Comparison of ENCODE assay signal across 18 cellular contexts in the genomic region with DNA sequence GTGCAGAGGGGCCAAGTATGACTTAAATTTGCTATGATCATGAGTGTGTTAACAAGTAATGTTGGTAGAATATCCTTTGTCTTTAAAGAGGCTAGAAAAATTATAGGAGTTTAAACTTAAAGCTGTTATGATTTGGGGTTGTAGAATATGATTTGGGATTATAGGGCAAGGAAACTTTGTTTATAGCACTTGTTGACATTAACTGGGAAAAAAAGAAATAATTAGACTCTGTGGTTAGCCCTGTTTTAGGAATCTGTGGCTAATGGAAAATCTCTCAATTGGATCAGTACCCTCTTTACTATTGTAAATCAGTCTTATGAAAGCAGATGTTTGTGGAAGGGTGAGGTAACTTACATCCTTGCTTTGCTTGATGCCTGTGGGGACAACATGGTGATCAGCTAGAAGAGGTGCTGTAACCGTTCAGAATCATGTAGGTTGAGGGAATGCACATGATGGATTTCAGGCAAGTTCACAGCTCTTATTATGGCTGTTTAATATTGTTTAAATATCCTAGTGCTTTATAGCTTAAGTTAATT. TPM values are rescaled to one million over a fixed set of nuclear protein-coding genes. Genes with fewer than 3 reads are reported as not detected.
A peak's percentile ranks its signal among the peaks of the same experiment; 100 is the strongest.
DNase-seq lines count a peak whose midpoint lies in the region; ATAC-seq, FAIRE-seq and TF ChIP-seq lines count a peak whose summit lies in the region.
"Had no signal": no experiment of that assay in that cellular context is flagged by ENCODE, and none has a peak within 500 bp of the region (broad histone marks: within the 10 kb centered on the region; RNA-seq: fewer than 3 reads in every experiment).

No MANE protein-coding gene starts in this region.

- no peak overlapping the region for H2BK120ac ChIP-seq in mesenchymal stem cell (ENCODE audit: low read depth, low read length)

- H3K27ac ChIP-seq in CD8-positive, alpha-beta T cell (ENCODE audit: low read depth, low read length) = no peak overlapping the region
- H3K27ac ChIP-seq in GM12878 (ENCODE audit: control insufficient read depth, insufficient read depth) = no peak overlapping the region
- no peak overlapping the region for H3K27ac ChIP-seq in mesenchymal stem cell (ENCODE audit: low read length, poor library complexity, severe bottlenecking)
- no peak overlapping the region for H3K27ac ChIP-seq in CD4-positive, alpha-beta T cell (ENCODE audit: low read depth, low read length)
- H3K27ac ChIP-seq: C4-2B had no signal

- no peak overlapping the region for H3K4me2 ChIP-seq in GM12878 (ENCODE audit: control insufficient read depth, insufficient read depth)
- H3K4me2 ChIP-seq in mesenchymal stem cell (ENCODE audit: low read length, poor library complexity, severe bottlenecking) = no peak overlapping the region

- POLR2A ChIA-PET in CD8-positive, alpha-beta T cell (lab: Charles Lee) = no interaction called here
- POLR2A ChIA-PET in GM12878 (lab: Charles Lee) = interaction anchor here (1.0 to 2.0 kb wide), 2 partner anchors 10 to 11 kb away, joined by 3 to 8 read pairs; a partner anchor contains a TSS
- POLR2A ChIA-PET in CD4-positive, alpha-beta T cell (lab: Charles Lee) = interaction anchor here (2.6 kb wide), 1 partner anchor 11 kb away, joined by 10 read pairs; a partner anchor contains a TSS

- H4K20me1 ChIP-seq in GM12878 (ENCODE audit: control insufficient read depth, insufficient read depth) = no peaks in the 10 kb centered on the region

- SMC1A ChIA-PET in GM12878 (lab: Charles Lee; ENCODE audit: uncharacterized antibody, unreplicated experiment) = interaction anchor here (1.0 to 1.5 kb wide), 4 partner anchors 11 to 169 kb away, joined by 3 to 4 read pairs (median 4); a partner anchor contains a TSS

- intact Hi-C loops in CD8-positive, alpha-beta T cell (cut with DNase I, micrococcal nuclease) = no loop called here
- intact Hi-C loops in GM12878 (cut with micrococcal nuclease; ENCODE audit: unreplicated experiment) = no loop called here
- intact Hi-C loops in posterior cingulate gyrus (cut with DNase I) = no loop called here
- intact Hi-C loops in mucosa of descending colon (cut with DNase I, micrococcal nuclease) = no loop called here
- intact Hi-C loops in CD4-positive, alpha-beta T cell (cut with DNase I, micrococcal nuclease) = no loop called here

- no TSS peak for BruUV-seq in GM12878 (replicated peaks; lab: Mats Ljungman, UMichigan)

- H3K4me1 ChIP-seq in CD8-positive, alpha-beta T cell (ENCODE audit: insufficient read depth, low read length) = no peaks in the 10 kb centered on the region
- H3K4me1 ChIP-seq in GM12878 (ENCODE audit: control insufficient read depth, insufficient read depth, low read length) (no peaks in the 10 kb centered on the region), mesenchymal stem cell (ENCODE audit: control insufficient read depth, insufficient read depth, low read depth, low read length) (no peaks in the 10 kb centered on the region), mucosa of descending colon (ENCODE audit: low read depth) (no peaks in the 10 kb centered on the region)

- no peak overlapping the region for H4K8ac ChIP-seq in mesenchymal stem cell (ENCODE audit: low read length)

- H3K14ac ChIP-seq in mesenchymal stem cell (ENCODE audit: low read length in 2 of 2) = no peak overlapping the region

- H3K18ac ChIP-seq in mesenchymal stem cell (ENCODE audit: low read depth in 1 of 2, low read length in 2 of 2) = no peak overlapping the region

- no peak overlapping the region for H3K9ac ChIP-seq in GM12878 (ENCODE audit: control insufficient read depth, insufficient read depth, low read length)
- no peak overlapping the region for H3K9ac ChIP-seq in mesenchymal stem cell (ENCODE audit: low read length)

- no peaks in the 10 kb centered on the region for H3K27me3 ChIP-seq in CD8-positive, alpha-beta T cell (ENCODE audit: insufficient read depth, low read length)
- H3K27me3 ChIP-seq in GM12878 (replicated peaks in 1 of 2; ENCODE audit: control insufficient read depth in 2 of 2, insufficient read depth in 2 of 2, low read length in 1 of 2) (no peaks in the 10 kb centered on the region), mesenchymal stem cell (ENCODE audit: control insufficient read depth in 1 of 2, insufficient read depth in 1 of 2, low read length in 2 of 2) (no peaks in the 10 kb centered on the region)
- no peaks in the 10 kb centered on the region for H3K27me3 ChIP-seq in CD4-positive, alpha-beta T cell (ENCODE audit: control insufficient read depth, insufficient read depth, low read length)

- H3K4me3 ChIP-seq in CD8-positive, alpha-beta T cell (ENCODE audit: low read depth, low read length) = no peak overlapping the region
- H3K4me3 ChIP-seq in GM12878 (no peak overlapping the region), mesenchymal stem cell (ENCODE audit: insufficient read depth in 1 of 2, low read depth in 1 of 2, low read length in 2 of 2) (no peak overlapping the region), mucosa of descending colon (no peak overlapping the region)

- no peak for TF ChIP-seq POLR2A in H54 (IDR thresholded peaks at IDR 0.05; ENCODE audit: low read depth, low read length)
- TF ChIP-seq POLR2A in GM12878 (IDR thresholded peaks at IDR 0.05; ENCODE audit: low read depth, low read length) = no peak

- no peak overlapping the region for H2AK5ac ChIP-seq in mesenchymal stem cell (ENCODE audit: low read length, severe bottlenecking)

- H2BK5ac ChIP-seq in mesenchymal stem cell (ENCODE audit: low read depth, low read length, poor library complexity, severe bottlenecking) = no peak overlapping the region

- H3K9me3 Mint-ChIP-seq in CD8-positive, alpha-beta T cell = no peaks in the 10 kb centered on the region
- H3K9me3 Mint-ChIP-seq in CD4-positive, alpha-beta T cell = no peaks in the 10 kb centered on the region

- no peak for DNase-seq in CD8-positive, alpha-beta T cell
- DNase-seq in H54 (ENCODE audit: insufficient read length, low spot score) (no peak), GM12878 (ENCODE audit: low read depth, low spot score) (no peak), mesenchymal stem cell (peak; percentile 62), posterior cingulate gyrus (no peak), mucosa of descending colon (no peak)
- DNase-seq in stimulated activated CD4-positive, alpha-beta T cell treated with anti-CD3 and anti-CD28 coated beads, Interleukin-4, amount 100 ng/mL, for 1 hour = no peak
- DNase-seq in CD4-positive, alpha-beta T cell = no peak
- DNase-seq: Calu3, GOT3, Karpas-422, MM.1S, NCI-H1092 treated with DMSO at 0.1 percent for 48 hours, NCI-H226, NCI-H524 treated with DMSO at 0.1 percent for 48 hours, OCI-M1, SIG-M5 had no signal

- no peaks in the 10 kb centered on the region for H3K27me3 Mint-ChIP-seq in CD8-positive, alpha-beta T cell (ENCODE audit: low read depth)
- no peaks in the 10 kb centered on the region for H3K27me3 Mint-ChIP-seq in CD4-positive, alpha-beta T cell

- no peak overlapping the region for H3K4ac ChIP-seq in mesenchymal stem cell (ENCODE audit: low read depth in 1 of 2, low read length in 2 of 2)

- no peak overlapping the region for H4K91ac ChIP-seq in mesenchymal stem cell (ENCODE audit: low read length)

- H3K36me3 Mint-ChIP-seq in CD8-positive, alpha-beta T cell = peaks cover 53% of the 10 kb centered on the region
- H3K36me3 Mint-ChIP-seq in CD4-positive, alpha-beta T cell (ENCODE audit: low read depth) = peaks cover 76% of the 10 kb centered on the region

- TF ChIP-seq CTCF in CD8-positive, alpha-beta T cell (IDR thresholded peaks at IDR 0.05) = no peak
- TF ChIP-seq CTCF in GM12878 (IDR thresholded peaks at IDR 0.05 in 2 of 3, conservative IDR thresholded peaks at IDR 0.05 in 1 of 3; ENCODE audit: control insufficient read depth in 2 of 3, extremely low read depth in 1 of 3, insufficient read depth in 1 of 3, low read depth in 3 of 3, low read length in 3 of 3) (no peak), mucosa of descending colon (IDR thresholded peaks at IDR 0.05) (no peak)
- TF ChIP-seq CTCF in CD4-positive, alpha-beta T cell (IDR thresholded peaks at IDR 0.05) = no peak

- peaks cover 30% of the 10 kb centered on the region for H3K4me1 Mint-ChIP-seq in CD8-positive, alpha-beta T cell (ENCODE audit: low read depth)
- H3K4me1 Mint-ChIP-seq in CD4-positive, alpha-beta T cell (ENCODE audit: low read depth) = peaks cover 22% of the 10 kb centered on the region

- H3K23ac ChIP-seq in mesenchymal stem cell (ENCODE audit: low read length in 2 of 2) = no peak overlapping the region

- RAD21 ChIA-PET in GM12878 (lab: Charles Lee; ENCODE audit: unreplicated experiment) = interaction anchor here (1.3 to 1.4 kb wide), 3 partner anchors 8 to 170 kb away, joined by 3 to 5 read pairs (median 3); no protein-coding TSS in a partner anchor

- H2AFZ ChIP-seq in GM12878 (ENCODE audit: control insufficient read depth, low read depth, low read length) = no peak overlapping the region
- H2AFZ ChIP-seq in mesenchymal stem cell (ENCODE audit: low read depth, low read length) = no peak overlapping the region

- in situ Hi-C loops in GM12878 (cut with MboI) = loop anchor here (25.0 kb wide), 1 partner anchor 576 kb away; no protein-coding TSS in a partner anchor

- WGBS in GM12878 (ENCODE audit: insufficient coverage, insufficient replicate concordance, low lambda C conversion rate, missing lambda C conversion rate) = 100% methylated on average over 1 of the region's 1 CpG
- WGBS in mesenchymal stem cell = 58% methylated on average over 1 of the region's 1 CpG

- peaks cover 1% of the 10 kb centered on the region for H3K36me3 ChIP-seq in CD8-positive, alpha-beta T cell (ENCODE audit: insufficient read depth, low read length)
- H3K36me3 ChIP-seq in GM12878 (ENCODE audit: control insufficient read depth in 2 of 2, insufficient read depth in 2 of 2, low read length in 1 of 2) (peaks cover 0 to 12% of the 10 kb centered on the region in 2 experiments; a peak in 1 of 4 replicates), mesenchymal stem cell (ENCODE audit: control insufficient read depth in 1 of 2, insufficient read depth in 2 of 2, low read depth in 1 of 2, low read length in 2 of 2) (peaks cover 0 to 45% of the 10 kb centered on the region in 2 experiments), mucosa of descending colon (ENCODE audit: low read depth) (no peaks in the 10 kb centered on the region)

- CTCF ChIA-PET in CD8-positive, alpha-beta T cell (lab: Charles Lee) = no interaction called here
- CTCF ChIA-PET in GM12878 (lab: Yijun Ruan, JAX) = interaction anchor here (1.0 to 3.0 kb wide), 5 partner anchors 11 to 170 kb away, joined by 3 to 13 read pairs (median 7); a partner anchor contains a TSS
- CTCF ChIA-PET in CD4-positive, alpha-beta T cell (lab: Charles Lee) = no interaction called here

- H3K9me3 ChIP-seq in CD8-positive, alpha-beta T cell (ENCODE audit: low read length) = no peaks in the 10 kb centered on the region
- H3K9me3 ChIP-seq in GM12878 (replicated peaks; ENCODE audit: control insufficient read depth, insufficient read depth, low read length) (no peaks in the 10 kb centered on the region), mesenchymal stem cell (ENCODE audit: control insufficient read depth, low read length) (no peaks in the 10 kb centered on the region), mucosa of descending colon (no peaks in the 10 kb centered on the region)
- no peaks in the 10 kb centered on the region for H3K9me3 ChIP-seq in CD4-positive, alpha-beta T cell (ENCODE audit: control insufficient read depth, low read length)

- H3K27ac Mint-ChIP-seq in CD8-positive, alpha-beta T cell = peak overlapping the region; percentile 62
- no peak overlapping the region for H3K27ac Mint-ChIP-seq in CD4-positive, alpha-beta T cell

- no peaks in the 10 kb centered on the region for H3K79me2 ChIP-seq in GM12878 (ENCODE audit: control insufficient read depth, insufficient read depth, low read length)

- no peak for TF ChIP-seq EP300 in GM12878 (IDR thresholded peaks at IDR 0.05; ENCODE audit: borderline replicate concordance in 1 of 2, control insufficient read depth in 1 of 2, low read depth in 2 of 2, low read length in 2 of 2)

- H2BK12ac ChIP-seq in mesenchymal stem cell (ENCODE audit: low read length in 2 of 2) = no peak overlapping the region

- no peak overlapping the region for H2BK15ac ChIP-seq in mesenchymal stem cell (ENCODE audit: low read depth, poor library complexity, severe bottlenecking)

- no peak for ATAC-seq in CD8-positive, alpha-beta T cell
- ATAC-seq in GM12878 (peak; percentile 43; the same call in 2 of the 3 replicates), mucosa of descending colon (no peak)
- no peak for ATAC-seq in CD4-positive, alpha-beta T cell (ENCODE audit: poor library complexity)

- H3K79me1 ChIP-seq in mesenchymal stem cell (replicated peaks; ENCODE audit: low read length, poor library complexity, severe bottlenecking) = peaks cover 6% of the 10 kb centered on the region

- no peak for TF ChIP-seq RAD21 in GM12878 (IDR thresholded peaks at IDR 0.05; ENCODE audit: insufficient read depth, low read depth, low read length)

- no peak overlapping the region for H3K4me3 Mint-ChIP-seq in CD8-positive, alpha-beta T cell
- H3K4me3 Mint-ChIP-seq in CD4-positive, alpha-beta T cell = no peak overlapping the region

- FAIRE-seq in H54 (lab: Jason Lieb, UNC) (peak; percentile 57), GM12878 (lab: Jason Lieb, UNC) (no peak)

RNA-seq across cellular contexts. Expression of a gene that starts 11.1 kb away (rescaled TPM):
- 10 to 100 TPM; 51.3 to 53.7 TPM for total RNA-seq in CD8-positive, alpha-beta T cell
- total RNA-seq in GM12878 (2013; cell fraction: nucleolus; rRNA removed) = 47.7 and 58.3 TPM in 2 replicates
- 12.9 and 13.2 TPM in 2 replicates for total RNA-seq in GM12878 (2014; rRNA removed)
- total RNA-seq in GM12878 (2014; rRNA removed; fragmentation: Illumina TruSeq; extraction: Trizol) = 18.4 and 21.1 TPM in 2 replicates
- 15.2 and 15.5 TPM in 2 replicates for total RNA-seq in GM12878 (2021)
- polyA plus RNA-seq in GM12878 (2011; ENCODE audit: low read depth) = 10.7 TPM
- polyA plus RNA-seq in GM12878 (2011; rRNA removed) = 40.3 and 57.9 TPM in 2 replicates
- polyA plus RNA-seq in GM12878 (2011; cell fraction: cytosol; rRNA removed) = 12.5 and 13.1 TPM in 2 replicates
- polyA plus RNA-seq in GM12878 (2011; cell fraction: nucleus; rRNA removed) = 23.3 and 27.5 TPM in 2 replicates
- 15.1 and 15.7 TPM in 2 replicates for polyA plus RNA-seq in GM12878 (2012)
- polyA plus RNA-seq in GM12878 (2014; fragmentation: Illumina TruSeq; extraction: Trizol) = 24.7 and 28.0 TPM in 2 replicates
- polyA plus RNA-seq in GM12878 (2014; fragmentation: Nextera tagmentation; extraction: Ambion mirVana) = 10 to 100 TPM; 44.3 to 60.8 TPM
- 9.8 and 12.1 TPM in 2 replicates for polyA plus RNA-seq in GM12878 (2014; rRNA removed)
- 10 to 100 TPM; 33.0 to 41.1 TPM for polyA plus RNA-seq in GM12878 (2016; fragmentation: Nextera tagmentation; extraction: Ambion mirVana)
- 29.3 and 49.2 TPM in 2 replicates for polyA minus RNA-seq in GM12878 (2011; rRNA and poly(A)+ RNA removed)
- polyA minus RNA-seq in GM12878 (2011; cell fraction: cytosol; rRNA and poly(A)+ RNA removed) = 6.7 and 13.0 TPM in 2 replicates
- 26.7 and 28.2 TPM in 2 replicates for polyA minus RNA-seq in GM12878 (2011; cell fraction: nucleus; rRNA and poly(A)+ RNA removed)
- 11.6 TPM for polyA plus RNA-seq in mesenchymal stem cell (2013, experiment 1 of 2)
- polyA plus RNA-seq in mesenchymal stem cell (2013, experiment 2 of 2) = 12.4 TPM
- total RNA-seq in mucosa of descending colon = 10 to 100 TPM; 18.2 to 21.7 (median 20.7) TPM
- total RNA-seq in CD4-positive, alpha-beta T cell = 10 to 100 TPM; 37.9 to 39.3 TPM

RNA-seq across cellular contexts. Expression of a gene that starts 26.8 kb away (rescaled TPM):
- not detected for total RNA-seq in CD8-positive, alpha-beta T cell
- total RNA-seq in GM12878 (2013; cell fraction: nucleolus; rRNA removed) = 0.20 and 0.38 TPM in 2 replicates
- total RNA-seq in GM12878 (2014; rRNA removed) (0.05 and 0.11 TPM in 2 replicates), GM12878 (2014; rRNA removed; fragmentation: Illumina TruSeq; extraction: Trizol) (not detected in 2 replicates), GM12878 (2021) (0.21 and 0.77 TPM in 2 replicates), mucosa of descending colon (10 to 100 TPM in 1 of 3 donors, 1 to 10 TPM in 2; 6.5 to 67.7 (median 8.8) TPM)
- polyA plus RNA-seq in GM12878 (2011; ENCODE audit: low read depth) = not detected
- polyA plus RNA-seq in GM12878 (2011; rRNA removed) (0.04 and 0.10 TPM in 2 replicates), GM12878 (2014; fragmentation: Illumina TruSeq; extraction: Trizol) (0.01 TPM in 1 of 2 replicates, not detected in the other), GM12878 (2014; fragmentation: Nextera tagmentation; extraction: Ambion mirVana) (under 1 TPM; 0.02 to 0.05 TPM), GM12878 (2014; rRNA removed) (0.40 TPM in 1 of 2 replicates, not detected in the other), GM12878 (2016; fragmentation: Nextera tagmentation; extraction: Ambion mirVana) (under 1 TPM; 0.05 to 0.19 TPM)
- 0.12 TPM in 1 of 2 replicates, not detected in the other for polyA plus RNA-seq in GM12878 (2011; cell fraction: cytosol; rRNA removed)
- 0.03 and 0.06 TPM in 2 replicates for polyA plus RNA-seq in GM12878 (2011; cell fraction: nucleus; rRNA removed)
- 0.06 TPM in 1 of 2 replicates, not detected in the other for polyA plus RNA-seq in GM12878 (2012)
- 0.15 and 0.31 TPM in 2 replicates for polyA minus RNA-seq in GM12878 (2011; rRNA and poly(A)+ RNA removed)
- not detected in 2 replicates for polyA minus RNA-seq in GM12878 (2011; cell fraction: cytosol; rRNA and poly(A)+ RNA removed)
- polyA minus RNA-seq in GM12878 (2011; cell fraction: nucleus; rRNA and poly(A)+ RNA removed) = 0.29 and 0.36 TPM in 2 replicates
- polyA plus RNA-seq in mesenchymal stem cell (2013, experiment 1 of 2) = 39.3 TPM
- polyA plus RNA-seq in mesenchymal stem cell (2013, experiment 2 of 2) = 41.4 TPM
- under 1 TPM; 0.08 to 0.19 TPM for total RNA-seq in CD4-positive, alpha-beta T cell

Comparison
In these comparisons a context has a peak if more than half of its experiments do, and no peak if none do; other contexts are left out.
1. RNA of a gene that starts 26.8 kb away (total RNA-seq): 6.5 to 67.7 TPM in mucosa of descending colon; 0.08 to 0.19 TPM in CD4-positive, alpha-beta T cell, 0.05 to 0.77 TPM in GM12878 and not detected in CD8-positive, alpha-beta T cell; every median in the first group is over 4 times any median in the second.